ENCODE assay signal across 11 cellular contexts in genomic region chr22:35037089-35037488, GRCh38. TPM values are rescaled to one million over a fixed set of nuclear protein-coding genes. Genes with fewer than 3 reads are reported as not detected.
DNase-seq lines count a peak whose midpoint lies in the region; ATAC-seq, FAIRE-seq and TF ChIP-seq lines count a peak whose summit lies in the region.
"Had no signal": no experiment of that assay in that cellular context is flagged by ENCODE, and none has a peak within 500 bp of the region (broad histone marks: within the 10 kb centered on the region; RNA-seq: fewer than 3 reads in every experiment).

No MANE protein-coding gene starts in this region.

- ATAC-seq in activated CD4-positive, CD25-positive, alpha-beta regulatory T cell treated with anti-CD3 and anti-CD28 coated beads, Interleukin-2, amount 50 U/mL, for 24 hours = no peak

- no peak for FAIRE-seq in RCC 7860 (lab: Jason Lieb, UNC)

- peak; percentile 68 for TF ChIP-seq CTCF in C4-2B (conservative IDR thresholded peaks at IDR 0.05)
- TF ChIP-seq CTCF in kidney epithelial cell (IDR thresholded peaks at IDR 0.05; ENCODE audit: insufficient read depth, low read length, poor library complexity, severe bottlenecking) = peak; percentile 41

- no peak overlapping the region for H3K4me3 ChIP-seq in H7 (ENCODE audit: insufficient read depth, low read depth, low read length)
- H3K4me3 ChIP-seq in kidney epithelial cell (ENCODE audit: low read depth, low read length) = no peak overlapping the region
- H3K4me3 ChIP-seq: tibial artery had no signal

- H3K36me3 ChIP-seq in H7 (replicated peaks; ENCODE audit: control insufficient read depth, insufficient read depth, low read length) (no peaks in the 10 kb centered on the region), kidney epithelial cell (ENCODE audit: control insufficient read depth, insufficient read depth, low read length) (no peaks in the 10 kb centered on the region)
- H3K36me3 ChIP-seq: tibial artery had no signal

- peak; percentile 65 for DNase-seq in H7
- peak; percentile 11 for DNase-seq in RCC 7860 (ENCODE audit: low spot score)
- no peak for DNase-seq in kidney epithelial cell (ENCODE audit: low read depth)
- DNase-seq in HK-2 (ENCODE audit: unreplicated experiment) = no peak
- no peak for DNase-seq in stimulated activated CD4-positive, alpha-beta T cell treated with anti-CD3 and anti-CD28 coated beads, Interleukin-2, amount 100 ng/mL, for 24 hours
- DNase-seq in NCI-H128 (lab: John Stamatoyannopoulos, UW; ENCODE audit: unreplicated experiment) = no peak
- DNase-seq: NCI-H1694, SHP77 treated with DMSO at 0.1 percent for 48 hours, tibial artery had no signal

- H3K27ac ChIP-seq in C4-2B = no peak overlapping the region
- H3K27ac ChIP-seq: tibial artery had no signal

- H3K27me3 ChIP-seq in H7 (ENCODE audit: control insufficient read depth, insufficient read depth, low read length) = no peaks in the 10 kb centered on the region
- no peaks in the 10 kb centered on the region for H3K27me3 ChIP-seq in kidney epithelial cell (ENCODE audit: control insufficient read depth, insufficient read depth, low read length)
- H3K27me3 ChIP-seq: tibial artery had no signal

RNA-seq across cellular contexts. Expression of gene ISX, which starts 28.9 kb away (rescaled TPM):
- not detected in 2 replicates for total RNA-seq in H7 (2014; rRNA removed; shearing (Covaris generic))
- not detected in 2 replicates for total RNA-seq in kidney epithelial cell

Comparison
In these comparisons a context has a peak if more than half of its experiments do, and no peak if none do; other contexts are left out.
1. DNase-seq: peak in H7 (single experiment) and RCC 7860 (single experiment); none in kidney epithelial cell (single experiment), HK-2 (single experiment), stimulated activated CD4-positive, alpha-beta T cell treated with anti-CD3 and anti-CD28 coated beads, Interleukin-2, amount 100 ng/mL, for 24 hours (0 of 2) and NCI-H128 (single experiment).